In the genomic region with DNA sequence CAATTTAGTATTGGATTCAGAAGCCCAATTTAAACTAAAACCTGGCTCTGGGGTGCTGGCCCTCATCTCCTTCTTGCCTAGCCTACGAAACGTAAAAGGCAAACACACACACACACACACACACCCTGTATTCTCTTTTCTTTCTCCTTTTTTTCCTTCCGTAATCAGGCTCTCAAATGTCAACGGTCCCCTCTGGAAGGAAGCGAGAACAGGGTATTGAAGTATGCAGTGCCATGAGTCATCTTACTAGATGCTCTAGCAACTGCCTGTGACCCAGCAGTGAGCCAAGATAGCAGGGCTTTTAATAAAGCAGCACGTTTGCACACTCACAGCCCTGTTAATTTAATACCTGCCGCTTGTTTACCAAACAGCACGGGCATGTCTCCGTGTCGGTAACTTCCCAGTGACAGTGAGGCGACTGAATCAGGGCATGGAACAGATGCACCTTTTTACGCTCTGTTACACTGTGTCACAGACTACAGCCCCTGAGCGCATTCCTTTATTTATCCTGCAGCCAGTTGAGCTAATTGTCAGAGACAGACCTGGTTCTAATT, we compare ENCODE assay signal across 9 cellular contexts.
DNase-seq lines count a peak whose midpoint lies in the region; ATAC-seq and TF ChIP-seq lines count a peak whose summit lies in the region.
"Had no signal": no experiment of that assay in that cellular context is flagged by ENCODE, and none has a peak within 500 bp of the region (broad histone marks: within the 10 kb centered on the region; RNA-seq: fewer than 3 reads in every experiment).

No MANE protein-coding gene starts in this region.

- no peaks in the 10 kb centered on the region for H3K36me3 ChIP-seq in BE2C
- no peaks in the 10 kb centered on the region for H3K36me3 ChIP-seq in mesodermal cell (ENCODE audit: control insufficient read depth, insufficient read depth, low read length)

- H3K4me1 ChIP-seq in BE2C = peaks cover 8% of the 10 kb centered on the region; the same call in 1 of the 2 replicates
- peaks cover 48% of the 10 kb centered on the region for H3K4me1 ChIP-seq in mesodermal cell (ENCODE audit: control insufficient read depth, insufficient read depth, low read length, poor library complexity, severe bottlenecking)

- H3K9me3 Mint-ChIP-seq in activated CD8-positive, alpha-beta memory T cell treated with anti-CD3 and anti-CD28 coated beads, Interleukin-2, amount 10 ng/mL, durations not matched to agents 7 days and 5 days (ENCODE audit: low read depth) = peaks cover 5% of the 10 kb centered on the region

- H3K4me1 Mint-ChIP-seq in activated CD8-positive, alpha-beta memory T cell treated with anti-CD3 and anti-CD28 coated beads, Interleukin-2, amount 10 ng/mL, durations not matched to agents 7 days and 5 days = no peaks in the 10 kb centered on the region

- H3K27me3 Mint-ChIP-seq in activated CD8-positive, alpha-beta memory T cell treated with anti-CD3 and anti-CD28 coated beads, Interleukin-2, amount 10 ng/mL, durations not matched to agents 7 days and 5 days = no peaks in the 10 kb centered on the region

- no peaks in the 10 kb centered on the region for H3K27me3 ChIP-seq in BE2C

- DNase-seq in BE2C (peak; percentile 55), NCI-H1694 (lab: John Stamatoyannopoulos, UW) (peak; percentile 81), cerebellar cortex (ENCODE audit: low spot score) (peak; percentile 84), putamen (ENCODE audit: low spot score) (no peak)
- no peak for DNase-seq in activated CD8-positive, alpha-beta memory T cell treated with anti-CD3 and anti-CD28 coated beads, Interleukin-2, amount 10 ng/mL, durations not matched to agents 7 days and 5 days
- DNase-seq: SIG-M5 had no signal

- H3K36me3 Mint-ChIP-seq in activated CD8-positive, alpha-beta memory T cell treated with anti-CD3 and anti-CD28 coated beads, Interleukin-2, amount 10 ng/mL, durations not matched to agents 7 days and 5 days = no peaks in the 10 kb centered on the region

- H3K4me3 Mint-ChIP-seq in activated CD8-positive, alpha-beta memory T cell treated with anti-CD3 and anti-CD28 coated beads, Interleukin-2, amount 10 ng/mL, durations not matched to agents 7 days and 5 days = no peak overlapping the region

- CTCF ChIA-PET in activated CD8-positive, alpha-beta memory T cell treated with anti-CD3 and anti-CD28 coated beads, Interleukin-2, amount 10 ng/mL, durations not matched to agents 7 days and 5 days (lab: Charles Lee) = no interaction called here

- ATAC-seq in GM21619 (IDR thresholded peaks at IDR 0.05; ENCODE audit: unreplicated experiment) = no peak
- no peak for ATAC-seq in HG02571 (IDR thresholded peaks at IDR 0.05; ENCODE audit: unreplicated experiment)
- ATAC-seq in activated CD8-positive, alpha-beta memory T cell treated with anti-CD3 and anti-CD28 coated beads, Interleukin-2, amount 10 ng/mL, durations not matched to agents 7 days and 5 days = no peak

- WGBS in mesodermal cell (ENCODE audit: insufficient coverage in 2 of 2), 2 experiments = 27 to 28% methylated on average over 11 to 12 of the region's 13 CpGs

- H3K4me3 ChIP-seq in BE2C (ENCODE audit: low read depth, low read length) (peak overlapping the region; percentile 44), mesodermal cell (ENCODE audit: extremely low read depth, insufficient read depth, low read length, poor library complexity, severe bottlenecking) (no peak overlapping the region)

- H3K27ac ChIP-seq in mesodermal cell (ENCODE audit: low read depth, low read length, severe bottlenecking) = peak overlapping the region; percentile 92

- H3K9me3 ChIP-seq in BE2C (no peaks in the 10 kb centered on the region), mesodermal cell (ENCODE audit: control insufficient read depth, low read length) (no peaks in the 10 kb centered on the region)

- H3K27ac Mint-ChIP-seq in activated CD8-positive, alpha-beta memory T cell treated with anti-CD3 and anti-CD28 coated beads, Interleukin-2, amount 10 ng/mL, durations not matched to agents 7 days and 5 days = no peak overlapping the region

- TF ChIP-seq CTCF in BE2C (IDR thresholded peaks at IDR 0.05; ENCODE audit: low read depth, low read length) = no peak

Comparison
In these comparisons a context has a peak if more than half of its experiments do, and no peak if none do; other contexts are left out.
1. DNase-seq: peak in BE2C (single experiment), NCI-H1694 (single experiment) and cerebellar cortex (single experiment); none in activated CD8-positive, alpha-beta memory T cell treated with anti-CD3 and anti-CD28 coated beads, Interleukin-2, amount 10 ng/mL, durations not matched to agents 7 days and 5 days (single experiment) and putamen (single experiment).